Comparison of ENCODE assay signal across 8 cellular contexts in genomic region chrX:46574941-46575381, GRCh38. TPM values are rescaled to one million over a fixed set of nuclear protein-coding genes. Genes with fewer than 3 reads are reported as not detected.
DNase-seq lines count a peak whose midpoint lies in the region; ATAC-seq lines count a peak whose summit lies in the region.

No MANE protein-coding gene starts in this region.

- H3K9ac ChIP-seq in NT2/D1 (ENCODE audit: insufficient read length, low read depth) (peak overlapping the region; percentile 94), adipocyte (ENCODE audit: low read length) (peak overlapping the region; percentile 9)

- H3K4me3 ChIP-seq in NT2/D1 (ENCODE audit: insufficient read length, low read depth) (peak overlapping the region; percentile 92), adipocyte (ENCODE audit: low read length) (peak overlapping the region; percentile 68)

- ATAC-seq in GM21515 (IDR thresholded peaks at IDR 0.05; ENCODE audit: unreplicated experiment): peak; percentile 28
- ATAC-seq in HG02884 (IDR thresholded peaks at IDR 0.05; ENCODE audit: unreplicated experiment): no peak

- H3K27ac Mint-ChIP-seq in immature natural killer cell: no peak overlapping the region

- H3K4me1 ChIP-seq in NT2/D1 (ENCODE audit: insufficient read depth, insufficient read length) (no peaks in the 10 kb centered on the region), adipocyte (ENCODE audit: control insufficient read depth, insufficient read depth, low read length) (peaks cover 14% of the 10 kb centered on the region)

- H3K9me3 ChIP-seq in NT2/D1 (ENCODE audit: insufficient read depth, low read length) (no peaks in the 10 kb centered on the region), adipocyte (ENCODE audit: control insufficient read depth, low read length) (no peaks in the 10 kb centered on the region)

- H3K4me1 Mint-ChIP-seq in immature natural killer cell: peaks cover 30 to 32% of the 10 kb centered on the region in 2 donors

- H3K27me3 ChIP-seq in NT2/D1 (ENCODE audit: insufficient read depth, insufficient read length) (peaks cover 3% of the 10 kb centered on the region), adipocyte (replicated peaks; ENCODE audit: control insufficient read depth, insufficient read depth, low read length) (no peaks in the 10 kb centered on the region)

- H3K36me3 ChIP-seq in NT2/D1 (ENCODE audit: insufficient read depth, insufficient read length, low read length) (peaks cover 25% of the 10 kb centered on the region), adipocyte (ENCODE audit: control insufficient read depth, insufficient read depth, low read length, severe bottlenecking) (no peaks in the 10 kb centered on the region)

- peaks cover 0 to 4% (median 0%) of the 10 kb centered on the region in 3 donors for H3K36me3 Mint-ChIP-seq in immature natural killer cell

- H3K4me3 Mint-ChIP-seq in immature natural killer cell: peak overlapping the region in 3 of 5 donors; percentile 38 to 45 (median 38)

- H3K27me3 Mint-ChIP-seq in immature natural killer cell (ENCODE audit: low read depth in 3 of 3): peaks cover 1 to 6% (median 3%) of the 10 kb centered on the region in 3 donors

- H3K9me3 Mint-ChIP-seq in immature natural killer cell: no peaks in the 10 kb centered on the region

- DNase-seq in AG20443 (ENCODE audit: low spot score): peak; percentile 11
- no peak for DNase-seq in NT2/D1 (ENCODE audit: low read depth, low spot score)
- peak; percentile 39 for DNase-seq in adipocyte (ENCODE audit: low read depth)
- DNase-seq in immature natural killer cell: peak; percentile 18 to 29 (median 27)
- DNase-seq in stimulated activated CD8-positive, alpha-beta memory T cell treated with anti-CD3 and anti-CD28 coated beads, Interleukin-12 subunit alpha, Interleukin-12 subunit beta, amount 100 ng/mL, for 4 hours (ENCODE audit: low read depth): peak; percentile 21
- no peak for DNase-seq in inferior parietal cortex (ENCODE audit: extremely low spot score)

RNA-seq across cellular contexts. Expression of gene CHST7, which starts 1.4 kb away (rescaled TPM):
- 1 to 10 TPM; 1.2 to 3.3 (median 3.3) TPM for polyA plus RNA-seq in immature natural killer cell

RNA-seq across cellular contexts. Expression of gene ZNF674, which starts 29.7 kb away (rescaled TPM):
- under 1 TPM in 2 of 3 donors, not detected in 1; 0.48 to 0.75 TPM for polyA plus RNA-seq in immature natural killer cell

Comparison
In these comparisons a context has a peak if more than half of its experiments do, and no peak if none do; other contexts are left out.
1. DNase-seq: peak in AG20443 (single experiment), adipocyte (single experiment), immature natural killer cell (3 of 3) and stimulated activated CD8-positive, alpha-beta memory T cell treated with anti-CD3 and anti-CD28 coated beads, Interleukin-12 subunit alpha, Interleukin-12 subunit beta, amount 100 ng/mL, for 4 hours (single experiment); none in NT2/D1 (single experiment) and inferior parietal cortex (single experiment).